Comparison of ENCODE assay signal across 8 cellular contexts in the genomic region with DNA sequence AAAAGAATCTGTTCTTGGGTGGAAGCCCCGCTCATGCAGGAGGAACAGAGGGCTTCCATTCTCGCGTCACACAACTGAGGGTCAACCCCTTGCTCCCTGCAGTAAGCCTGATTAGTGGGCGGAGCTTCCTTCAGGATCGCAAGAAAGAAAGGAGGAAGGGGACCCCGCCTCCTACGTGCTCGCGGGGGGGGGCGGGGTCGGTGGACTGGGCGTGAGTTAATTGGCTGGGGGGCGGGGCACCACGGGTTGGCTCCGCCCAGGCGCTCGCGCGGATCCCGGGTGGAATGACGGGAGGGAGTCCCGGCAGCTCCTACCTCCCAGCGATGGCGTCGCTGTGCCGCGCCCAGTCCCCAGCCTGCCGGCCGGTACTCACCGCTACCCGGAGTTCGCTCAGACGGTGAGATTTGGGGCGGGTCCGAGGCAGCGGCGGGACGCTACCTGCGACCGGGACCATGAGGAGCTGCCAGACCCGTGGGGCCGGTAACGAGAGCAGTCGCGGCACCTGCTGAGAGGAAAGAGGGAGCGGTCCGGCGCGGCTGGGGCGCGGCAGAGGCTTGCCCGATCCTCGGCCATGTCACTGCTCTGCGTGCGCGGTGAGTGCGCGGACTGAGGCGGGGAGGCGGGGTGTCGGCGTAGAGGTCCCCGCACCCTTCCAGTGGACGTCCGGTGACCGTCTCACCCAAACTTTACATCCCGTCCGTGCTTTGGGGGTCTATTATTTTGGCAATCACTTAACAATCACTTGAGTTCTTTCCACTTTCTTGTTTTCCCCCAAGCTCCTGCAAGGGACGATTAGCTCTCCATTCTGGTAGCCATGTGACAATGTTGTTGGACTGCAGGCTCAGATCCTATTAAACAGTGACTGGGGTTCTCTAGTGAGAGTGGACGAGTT.
DNase-seq lines count a peak whose midpoint lies in the region; ATAC-seq and TF ChIP-seq lines count a peak whose summit lies in the region.

A gene (plus strand): TSS at position 297 of the 892 bp plus-strand sequence. CDS start 275 bp downstream, at position 572.

- H3K27me3 Mint-ChIP-seq in nephron progenitor cell (ENCODE audit: low read depth, poor library complexity) = no peaks in the 10 kb centered on the region

- H3K4me3 ChIP-seq in foreskin fibroblast (ENCODE audit: low read depth in 1 of 2, low read length in 2 of 2) = peak within 1 kb of the TSS; percentile 56 to 94

- peak; percentile 30; the same call in 1 of the 2 replicates for TF ChIP-seq CTCF in LNCAP (IDR thresholded peaks at IDR 0.05)
- peak; percentile 5 for TF ChIP-seq CTCF in foreskin fibroblast (IDR thresholded peaks at IDR 0.05; ENCODE audit: low read depth, low read length)
- no peak for TF ChIP-seq CTCF in nephron progenitor cell (IDR thresholded peaks at IDR 0.05)

- H3K9me3 Mint-ChIP-seq in nephron progenitor cell = peaks cover 28% of the 10 kb centered on the region

- DNase-seq in COLO668 (lab: John Stamatoyannopoulos, UW; ENCODE audit: unreplicated experiment) (peak; percentile 93), SHP77 treated with DMSO at 0.1 percent for 48 hours (lab: John Stamatoyannopoulos, UW) (peak; percentile 62), foreskin fibroblast (peak; percentile 90 to 97), nephron progenitor cell (peak; percentile 97)
- DNase-seq in activated naive CD4-positive, alpha-beta T cell (lab: John Stamatoyannopoulos, UW) = peak; percentile 15 to 64 (median 38)
- DNase-seq in stimulated activated naive CD8-positive, alpha-beta T cell treated with anti-CD3 and anti-CD28 coated beads, Interleukin-15, Interleukin-2, amounts not matched to agents 100 U/mL and 50 U/mL, for 24 hours = peak; percentile 84

- H3K27ac Mint-ChIP-seq in nephron progenitor cell = peak within 1 kb of the TSS; percentile 90

- H3K36me3 Mint-ChIP-seq in nephron progenitor cell (ENCODE audit: low read depth) = no peaks in the 10 kb centered on the region

- peak; percentile 70 for ATAC-seq in GM21529 (IDR thresholded peaks at IDR 0.05; ENCODE audit: unreplicated experiment)
- ATAC-seq in stimulated activated naive CD8-positive, alpha-beta T cell treated with anti-CD3 and anti-CD28 coated beads, Interleukin-15, Interleukin-2, amounts not matched to agents 100 U/mL and 50 U/mL, for 24 hours = peak; percentile 90

- H3K4me1 Mint-ChIP-seq in nephron progenitor cell = peaks cover 15% of the 10 kb centered on the region

- H3K4me3 Mint-ChIP-seq in nephron progenitor cell = peak within 1 kb of the TSS; percentile 95

Comparison
In these comparisons a context has a peak if more than half of its experiments do, and no peak if none do; other contexts are left out.
1. Peak in every context shown above with its lines: DNase-seq, ATAC-seq and H3K4me3 ChIP-seq.
2. DNase-seq: peak in every context shown above with its lines; median percentile 97 in nephron progenitor cell; 94 in foreskin fibroblast; 93 in COLO668; 84 in stimulated activated naive CD8-positive, alpha-beta T cell treated with anti-CD3 and anti-CD28 coated beads, Interleukin-15, Interleukin-2, amounts not matched to agents 100 U/mL and 50 U/mL, for 24 hours; 62 in SHP77 treated with DMSO at 0.1 percent for 48 hours; 38 in activated naive CD4-positive, alpha-beta T cell.